17 cellular contexts compared by ENCODE assay signal in genomic region chr1:156152628-156153027, GRCh38. TPM values are rescaled to one million over a fixed set of nuclear protein-coding genes. Genes with fewer than 3 reads are reported as not detected.
DNase-seq lines count a peak whose midpoint lies in the region; ATAC-seq, FAIRE-seq and TF ChIP-seq lines count a peak whose summit lies in the region.
"Had no signal": no experiment of that assay in that cellular context is flagged by ENCODE, and none has a peak within 500 bp of the region (broad histone marks: within the 10 kb centered on the region; RNA-seq: fewer than 3 reads in every experiment).

No MANE protein-coding gene starts in this region.

- H3K27ac Mint-ChIP-seq in activated T-helper 17 cell treated with anti-CD3 and anti-CD28 coated beads, Interleukin-2, amount 50 U/mL, for 72 hours: peak overlapping the region; percentile 74
- H3K27ac Mint-ChIP-seq in mesothelial cell of epicardium: peak overlapping the region; percentile 79

- ATAC-seq in activated T-helper 17 cell treated with anti-CD3 and anti-CD28 coated beads, Interleukin-2, amount 50 U/mL, for 72 hours (replicated peaks): no peak
- ATAC-seq in HG02885 (IDR thresholded peaks at IDR 0.05; ENCODE audit: poor library complexity, unreplicated experiment) (no peak), HG02840 (IDR thresholded peaks at IDR 0.05; ENCODE audit: low FRiP score, unreplicated experiment) (no peak)
- ATAC-seq: HepG2 had no signal

- peaks cover 5% of the 10 kb centered on the region for H3K36me3 Mint-ChIP-seq in activated T-helper 17 cell treated with anti-CD3 and anti-CD28 coated beads, Interleukin-2, amount 50 U/mL, for 72 hours (ENCODE audit: low read depth)
- H3K36me3 Mint-ChIP-seq in mesothelial cell of epicardium: no peaks in the 10 kb centered on the region

- H3K27ac ChIP-seq in BLaER1 treated with 17β-estradiol and CSF1 and Interleukin-3, amounts not matched to agents 10 nM and 100 nM: peak overlapping the region; percentile 78 to 93 (median 87); a peak in 18 of 22 replicates
- H3K27ac ChIP-seq: Peyer's patch had no signal

- H3K36me3 ChIP-seq in BLaER1 treated with 17β-estradiol and CSF1 and Interleukin-3, amounts not matched to agents 10 nM and 100 nM: peaks cover 0 to 14% (median 7%) of the 10 kb centered on the region in 11 experiments; a peak in 11 of 22 replicates
- H3K36me3 ChIP-seq: Peyer's patch had no signal

- peak overlapping the region; percentile 9 for H3K4me3 Mint-ChIP-seq in activated T-helper 17 cell treated with anti-CD3 and anti-CD28 coated beads, Interleukin-2, amount 50 U/mL, for 72 hours
- H3K4me3 Mint-ChIP-seq in mesothelial cell of epicardium: no peak overlapping the region
- H3K4me3 Mint-ChIP-seq: activated CD4-positive, alpha-beta T cell treated with anti-CD3 and anti-CD28 coated beads, Interleukin-2, amount 10 ng/mL, durations not matched to agents 7 days and 5 days had no signal

- peaks cover 41% of the 10 kb centered on the region for H3K4me1 Mint-ChIP-seq in activated T-helper 17 cell treated with anti-CD3 and anti-CD28 coated beads, Interleukin-2, amount 50 U/mL, for 72 hours
- H3K4me1 Mint-ChIP-seq in mesothelial cell of epicardium: peaks cover 34% of the 10 kb centered on the region

- no peak overlapping the region for H3K4me3 ChIP-seq in BLaER1 treated with 17β-estradiol and CSF1 and Interleukin-3, amounts not matched to agents 10 nM and 100 nM
- H3K4me3 ChIP-seq: Peyer's patch had no signal

- TF ChIP-seq CTCF in mesothelial cell of epicardium (IDR thresholded peaks at IDR 0.05; ENCODE audit: unreplicated experiment): no peak

- no peak for FAIRE-seq in H54 (lab: Jason Lieb, UNC)
- FAIRE-seq: HepG2, islet of Langerhans had no signal

- H3K9me3 ChIP-seq in BLaER1 treated with 17β-estradiol and CSF1 and Interleukin-3, amounts not matched to agents 10 nM and 100 nM (replicated peaks in 1 of 11): no peaks in the 10 kb centered on the region
- H3K9me3 ChIP-seq: Peyer's patch had no signal

- TF ChIP-seq POLR2A in H54 (IDR thresholded peaks at IDR 0.05; ENCODE audit: low read depth, low read length): no peak

- no peaks in the 10 kb centered on the region for H4K20me1 ChIP-seq in BLaER1 treated with 17β-estradiol and CSF1 and Interleukin-3, amounts not matched to agents 10 nM and 100 nM

- no peaks in the 10 kb centered on the region for H3K9me3 Mint-ChIP-seq in activated T-helper 17 cell treated with anti-CD3 and anti-CD28 coated beads, Interleukin-2, amount 50 U/mL, for 72 hours
- no peaks in the 10 kb centered on the region for H3K9me3 Mint-ChIP-seq in mesothelial cell of epicardium
- H3K9me3 Mint-ChIP-seq: activated CD4-positive, alpha-beta T cell treated with anti-CD3 and anti-CD28 coated beads, Interleukin-2, amount 10 ng/mL, durations not matched to agents 7 days and 5 days had no signal

- peak overlapping the region; percentile 85 to 100 (median 96) for H3K4me2 ChIP-seq in BLaER1 treated with 17β-estradiol and CSF1 and Interleukin-3, amounts not matched to agents 10 nM and 100 nM

- peak; percentile 46 for DNase-seq in H54 (ENCODE audit: insufficient read length, low spot score)
- DNase-seq in mesothelial cell of epicardium (ENCODE audit: low spot score in 2 of 2, unreplicated experiment in 2 of 2): no peak
- DNase-seq in NCI-H69 (lab: John Stamatoyannopoulos, UW): no peak
- DNase-seq in GDM1 (lab: John Stamatoyannopoulos, UW): no peak
- DNase-seq: activated CD4-positive, alpha-beta T cell treated with anti-CD3 and anti-CD28 coated beads, Interleukin-2, amount 10 ng/mL, durations not matched to agents 7 days and 5 days; activated effector memory CD4-positive, alpha-beta T cell treated with Interleukin-2 at 50 U/mL for 16 hours; GF-D8; NCI-H1105; NCI-H2227 treated with DMSO at 0.1 percent for 48 hours; Peyer's patch; stimulated activated CD4-positive, alpha-beta T cell treated with anti-CD3 and anti-CD28 coated beads, Interleukin-1b, Interleukin-23, amount 100 ng/mL, for 48 hours had no signal

- H3K27me3 Mint-ChIP-seq in activated T-helper 17 cell treated with anti-CD3 and anti-CD28 coated beads, Interleukin-2, amount 50 U/mL, for 72 hours: no peaks in the 10 kb centered on the region
- H3K27me3 Mint-ChIP-seq in mesothelial cell of epicardium (ENCODE audit: low read depth): peaks cover 19% of the 10 kb centered on the region
- H3K27me3 Mint-ChIP-seq: activated CD4-positive, alpha-beta T cell treated with anti-CD3 and anti-CD28 coated beads, Interleukin-2, amount 10 ng/mL, durations not matched to agents 7 days and 5 days had no signal

- peaks cover 94 to 100% (median 97%) of the 10 kb centered on the region in 10 experiments for H3K4me1 ChIP-seq in BLaER1 treated with 17β-estradiol and CSF1 and Interleukin-3, amounts not matched to agents 10 nM and 100 nM

- H3K9ac ChIP-seq in BLaER1 treated with 17β-estradiol and CSF1 and Interleukin-3, amounts not matched to agents 10 nM and 100 nM: peak overlapping the region in 3 of 11 experiments; percentile 0 to 69 (median 54); a peak in 4 of 22 replicates

- no peaks in the 10 kb centered on the region for H3K27me3 ChIP-seq in BLaER1 treated with 17β-estradiol and CSF1 and Interleukin-3, amounts not matched to agents 10 nM and 100 nM
- H3K27me3 ChIP-seq: Peyer's patch had no signal

RNA-seq across cellular contexts. Expression of gene SEMA4A, which starts 0.8 kb away (rescaled TPM):
- 10 to 100 TPM in 1 of 2 donors, 1 to 10 TPM in 1; 1.8 to 17.6 TPM for total RNA-seq in activated T-helper 17 cell treated with anti-CD3 and anti-CD28 coated beads, Interleukin-2, amount 50 U/mL, for 72 hours
- total RNA-seq in mesothelial cell of epicardium: 18.7 to 21.0 TPM (median 19.8 TPM) in 3 replicates

RNA-seq across cellular contexts. Expression of gene LMNA, which starts 38.1 kb away (rescaled TPM):
- total RNA-seq in activated T-helper 17 cell treated with anti-CD3 and anti-CD28 coated beads, Interleukin-2, amount 50 U/mL, for 72 hours: 100 to 1,000 TPM; 150 to 338 TPM
- total RNA-seq in mesothelial cell of epicardium: 91.7 to 96.9 TPM (median 92.4 TPM) in 3 replicates

RNA-seq across cellular contexts. Expression of gene SLC25A44, which starts 41.3 kb away (rescaled TPM):
- 10 to 100 TPM; 23.5 to 38.1 TPM for total RNA-seq in activated T-helper 17 cell treated with anti-CD3 and anti-CD28 coated beads, Interleukin-2, amount 50 U/mL, for 72 hours
- total RNA-seq in mesothelial cell of epicardium: 15.4 to 18.7 TPM (median 18.4 TPM) in 3 replicates
